In genomic region chr17:42774066-42774750, GRCh38 we compare ENCODE assay signal across 8 cellular contexts. TPM values are rescaled to one million over a fixed set of nuclear protein-coding genes. Genes with fewer than 3 reads are reported as not detected.
DNase-seq lines count a peak whose midpoint lies in the region; ATAC-seq and TF ChIP-seq lines count a peak whose summit lies in the region.

No MANE protein-coding gene starts in this region.

- H3K27ac ChIP-seq in HL-60 (replicated peaks), result peak overlapping the region; percentile 72
- peak overlapping the region in 1 of 2 donors; percentile 89 for H3K27ac ChIP-seq in lung (ENCODE audit: low read depth in 1 of 2, low read length in 1 of 2)

- no peaks in the 10 kb centered on the region for H3K9me3 ChIP-seq in lung (ENCODE audit: control insufficient read depth in 2 of 2, insufficient read depth in 1 of 2, low read length in 1 of 2)

- DNase-seq in A172 (ENCODE audit: low spot score) (peak; percentile 71), HL-60 (ENCODE audit: low read depth in 1 of 2, low spot score in 1 of 2) (no peak), astrocyte of the hippocampus (ENCODE audit: low read depth, low spot score) (peak; percentile 32), lung (ENCODE audit: low spot score) (no peak), SIG-M5 treated with dmso at 0.1 percent for 504 hours (lab: John Stamatoyannopoulos, UW; ENCODE audit: unreplicated experiment) (no peak), cerebellar nuclear complex (lab: John Stamatoyannopoulos, UW) (no peak)

- ATAC-seq in lung (ENCODE audit: insufficient read depth, low FRiP score) (no peak), GM18907 (IDR thresholded peaks at IDR 0.05; ENCODE audit: unreplicated experiment) (no peak), HG03571 (IDR thresholded peaks at IDR 0.05; ENCODE audit: unreplicated experiment) (no peak)

- 54 to 66% methylated on average over 3 of the region's 3 CpGs for WGBS in lung, 2 donors

- H3K4me3 ChIP-seq in HL-60 (replicated peaks; ENCODE audit: insufficient read depth, low read length), result peak overlapping the region; percentile 88
- H3K4me3 ChIP-seq in lung, result peak overlapping the region; percentile 93

- TF ChIP-seq CTCF in HL-60 (IDR thresholded peaks at IDR 0.05; ENCODE audit: insufficient read depth, low read length) (no peak), lung (IDR thresholded peaks at IDR 0.05; ENCODE audit: control extremely low read depth, extremely low read depth) (no peak)

- H3K4me1 ChIP-seq in lung (ENCODE audit: control insufficient read depth in 2 of 2, insufficient read depth in 2 of 2, low read length in 2 of 2), result peaks cover 0 to 4% of the 10 kb centered on the region in 2 donors

- H3K27me3 ChIP-seq in HL-60 (ENCODE audit: insufficient read depth, poor library complexity, severe bottlenecking) (no peaks in the 10 kb centered on the region), lung (ENCODE audit: control insufficient read depth, insufficient read depth) (no peaks in the 10 kb centered on the region)

- H3K36me3 ChIP-seq in lung (ENCODE audit: control insufficient read depth in 2 of 2, insufficient read depth in 2 of 2, low read length in 2 of 2), result peaks cover 3 to 15% of the 10 kb centered on the region in 2 donors

RNA-seq across cellular contexts. Expression of gene VPS25, which starts 1.0 kb away (rescaled TPM):
- total RNA-seq in A172 (2014; rRNA removed; shearing (Covaris generic)), result 174 and 181 TPM in 2 replicates
- total RNA-seq in lung, result 10 to 100 TPM; 42.4 to 64.8 TPM
- 10 to 100 TPM; 45.1 to 93.7 TPM for polyA plus RNA-seq in lung

RNA-seq across cellular contexts. Expression of gene WNK4, which starts 6.2 kb away (rescaled TPM):
- 0.34 and 0.50 TPM in 2 replicates for total RNA-seq in A172 (2014; rRNA removed; shearing (Covaris generic))
- total RNA-seq in lung, result under 1 TPM; 0.40 to 0.77 TPM
- under 1 TPM; 0.09 to 0.49 TPM for polyA plus RNA-seq in lung

RNA-seq across cellular contexts. Expression of gene RAMP2, which starts 13.2 kb away (rescaled TPM):
- total RNA-seq in A172 (2014; rRNA removed; shearing (Covaris generic)), result not detected in 2 replicates
- total RNA-seq in lung, result 10 to 100 TPM; 55.0 to 66.6 TPM
- 100 to 1,000 TPM in 1 of 2 donors, 10 to 100 TPM in 1; 43.8 to 101 TPM for polyA plus RNA-seq in lung

RNA-seq across cellular contexts. Expression of gene COA3, which starts 24.3 kb away (rescaled TPM):
- total RNA-seq in A172 (2014; rRNA removed; shearing (Covaris generic)), result 112 and 122 TPM in 2 replicates
- 10 to 100 TPM; 55.7 to 69.2 TPM for total RNA-seq in lung
- 100 to 1,000 TPM in 1 of 2 donors, 10 to 100 TPM in 1; 84.1 to 142 TPM for polyA plus RNA-seq in lung

RNA-seq across cellular contexts. Expression of gene CNTD1, which starts 24.5 kb away (rescaled TPM):
- total RNA-seq in A172 (2014; rRNA removed; shearing (Covaris generic)), result 0.03 and 0.29 TPM in 2 replicates
- total RNA-seq in lung, result 1 to 10 TPM in 1 of 2 donors, under 1 TPM in 1; 0.92 to 1.6 TPM
- polyA plus RNA-seq in lung, result under 1 TPM; 0.61 to 0.64 TPM

Comparison
In these comparisons a context has a peak if more than half of its experiments do, and no peak if none do; other contexts are left out.
1. DNase-seq: peak in A172 (single experiment) and astrocyte of the hippocampus (single experiment); none in HL-60 (0 of 2), lung (single experiment), SIG-M5 treated with dmso at 0.1 percent for 504 hours (single experiment) and cerebellar nuclear complex (0 of 2).
2. RNA of gene RAMP2, which starts 13.2 kb away (total RNA-seq): 55.0 to 66.6 TPM in lung; not detected in A172; every median in the first group is over 10 times any median in the second.